Comparison of ENCODE assay signal across 8 cellular contexts in genomic region chr2:113541200-113541983, GRCh38. TPM values are rescaled to one million over a fixed set of nuclear protein-coding genes. Genes with fewer than 3 reads are reported as not detected.
DNase-seq lines count a peak whose midpoint lies in the region; ATAC-seq and TF ChIP-seq lines count a peak whose summit lies in the region.
"Not testable (repeated sequence)": the region's sequence is repeated elsewhere in the genome, so short reads cannot be mapped to it uniquely, and the experiment has no call there.

No MANE protein-coding gene starts in this region.

- H3K9ac ChIP-seq in MM.1S (ENCODE audit: low read length); trophoblast cell (ENCODE audit: low read length): not testable (repeated sequence)

- H3K79me2 ChIP-seq in MM.1S (ENCODE audit: low read length); trophoblast cell (ENCODE audit: control insufficient read depth, insufficient read depth, low read length, poor library complexity): not testable (repeated sequence)

- WGBS in trophoblast cell (ENCODE audit: extremely low coverage, insufficient coverage, insufficient read length): no CpG with 5 or more reads among the region's 72 CpGs

- CTCF ChIA-PET in Calu3 (lab: Charles Lee); activated CD8-positive, alpha-beta T cell treated with anti-CD3 and anti-CD28 coated beads, Interleukin-2, amount 10 ng/mL, durations not matched to agents 7 days and 5 days (lab: Charles Lee): not testable (repeated sequence)

- H3K36me3 Mint-ChIP-seq in Calu3 (ENCODE audit: insufficient read depth, unreplicated experiment); activated CD8-positive, alpha-beta T cell treated with anti-CD3 and anti-CD28 coated beads, Interleukin-2, amount 10 ng/mL, durations not matched to agents 7 days and 5 days (ENCODE audit: low read depth): not testable (repeated sequence)

- H3K36me3 ChIP-seq in MM.1S (replicated peaks; ENCODE audit: insufficient read depth, low read length); brain microvascular endothelial cell (replicated peaks); left lung; trophoblast cell (ENCODE audit: control insufficient read depth in 1 of 2, insufficient read depth in 2 of 2, low read length in 2 of 2); thoracic aorta: not testable (repeated sequence)

- not testable (repeated sequence) for H3K9me2 ChIP-seq in MM.1S (replicated peaks; ENCODE audit: insufficient read depth, low read length)

- H3K4me3 Mint-ChIP-seq in Calu3 (ENCODE audit: low read depth, unreplicated experiment): peak overlapping the region; percentile 47
- H3K4me3 Mint-ChIP-seq in activated CD8-positive, alpha-beta T cell treated with anti-CD3 and anti-CD28 coated beads, Interleukin-2, amount 10 ng/mL, durations not matched to agents 7 days and 5 days: peak overlapping the region; percentile 64

- H4K8ac ChIP-seq in trophoblast cell (ENCODE audit: low read depth, low read length): not testable (repeated sequence)

- H4K20me1 ChIP-seq in MM.1S (ENCODE audit: insufficient read depth, low read length): not testable (repeated sequence)

- not testable (repeated sequence) for H4K12ac ChIP-seq in trophoblast cell (ENCODE audit: low read depth, low read length)

- in situ Hi-C loops in brain microvascular endothelial cell (cut with HindIII; ENCODE audit: low pct_ligation_motif_present, low sequenced_read_pairs): not testable (repeated sequence)

- H3K18ac ChIP-seq in trophoblast cell (ENCODE audit: low read length): not testable (repeated sequence)

- BruUV-seq in Calu3 (replicated peaks; lab: Mats Ljungman, UMichigan): not testable (repeated sequence)

- not testable (repeated sequence) for H2BK120ac ChIP-seq in trophoblast cell (ENCODE audit: insufficient read depth, low read length, poor library complexity)

- not testable (repeated sequence) for H4K91ac ChIP-seq in trophoblast cell (ENCODE audit: low read depth, low read length)

- H3K14ac ChIP-seq in trophoblast cell (ENCODE audit: low read length): not testable (repeated sequence)

- H3K4ac ChIP-seq in trophoblast cell (ENCODE audit: low read depth, low read length): not testable (repeated sequence)

- not testable (repeated sequence) for H3K79me1 ChIP-seq in trophoblast cell (ENCODE audit: low read length)

- ATAC-seq in activated CD8-positive, alpha-beta T cell treated with anti-CD3 and anti-CD28 coated beads, Interleukin-2, amount 10 ng/mL, durations not matched to agents 7 days and 5 days: peak; percentile 74
- ATAC-seq in left lung: peak; percentile 73
- not testable (repeated sequence) for ATAC-seq in thoracic aorta (ENCODE audit: insufficient number of reproducible peaks, low FRiP score, low read depth)

- H3K4me3 ChIP-seq in MM.1S (ENCODE audit: low read length) (peak overlapping the region; percentile 39), brain microvascular endothelial cell (ENCODE audit: low read depth, low read length) (peak overlapping the region; percentile 47), left lung (peak overlapping the region; percentile 42 to 51), trophoblast cell (ENCODE audit: low read depth, low read length) (peak overlapping the region; percentile 54), thoracic aorta (peak overlapping the region; percentile 71)

- peaks cover 21% of the 10 kb centered on the region for H3K27me3 Mint-ChIP-seq in Calu3 (ENCODE audit: unreplicated experiment)
- peaks cover 13% of the 10 kb centered on the region for H3K27me3 Mint-ChIP-seq in activated CD8-positive, alpha-beta T cell treated with anti-CD3 and anti-CD28 coated beads, Interleukin-2, amount 10 ng/mL, durations not matched to agents 7 days and 5 days (ENCODE audit: low read depth)

- H3K9me3 ChIP-seq in MM.1S (replicated peaks; ENCODE audit: insufficient read depth, low read length); left lung; trophoblast cell (ENCODE audit: insufficient read depth, low read depth, low read length); thoracic aorta: not testable (repeated sequence)

- H3K9me3 Mint-ChIP-seq in Calu3 (ENCODE audit: low read depth, unreplicated experiment); activated CD8-positive, alpha-beta T cell treated with anti-CD3 and anti-CD28 coated beads, Interleukin-2, amount 10 ng/mL, durations not matched to agents 7 days and 5 days (ENCODE audit: insufficient read depth): not testable (repeated sequence)

- not testable (repeated sequence) for H3K27me3 ChIP-seq in MM.1S (replicated peaks; ENCODE audit: insufficient read depth, low read length); brain microvascular endothelial cell (replicated peaks); trophoblast cell (ENCODE audit: insufficient read depth, low read length); thoracic aorta (replicated peaks; ENCODE audit: insufficient read depth)
- H3K27me3 ChIP-seq in left lung: peaks cover 0 to 14% of the 10 kb centered on the region in 2 donors

- intact Hi-C loops in Calu3 (cut with micrococcal nuclease; ENCODE audit: unreplicated experiment); left lung (cut with DNase I): not testable (repeated sequence)

- not testable (repeated sequence) for H3K23ac ChIP-seq in trophoblast cell (ENCODE audit: low read length)

- H3K4me1 Mint-ChIP-seq in Calu3 (ENCODE audit: low read depth, unreplicated experiment); activated CD8-positive, alpha-beta T cell treated with anti-CD3 and anti-CD28 coated beads, Interleukin-2, amount 10 ng/mL, durations not matched to agents 7 days and 5 days (ENCODE audit: low read depth): not testable (repeated sequence)

- DNase-seq in Calu3: peak; percentile 14
- DNase-seq in MM.1S: peak; percentile 5
- peak; percentile 21 for DNase-seq in activated CD8-positive, alpha-beta T cell treated with anti-CD3 and anti-CD28 coated beads, Interleukin-2, amount 10 ng/mL, durations not matched to agents 7 days and 5 days
- not testable (repeated sequence) for DNase-seq in brain microvascular endothelial cell; thoracic aorta (ENCODE audit: low spot score)
- DNase-seq in fibroblast of the conjunctiva (ENCODE audit: low read depth): peak; percentile 2
- DNase-seq in left lung: peak; percentile 35 to 87
- peak; percentile 0 to 14 for DNase-seq in trophoblast cell

- not testable (repeated sequence) for H3F3A ChIP-seq in MM.1S (ENCODE audit: insufficient read depth, low read length)

- not testable (repeated sequence) for H2BK5ac ChIP-seq in trophoblast cell (ENCODE audit: low read depth, low read length, poor library complexity)

- H3K27ac Mint-ChIP-seq in Calu3 (ENCODE audit: unreplicated experiment); activated CD8-positive, alpha-beta T cell treated with anti-CD3 and anti-CD28 coated beads, Interleukin-2, amount 10 ng/mL, durations not matched to agents 7 days and 5 days: not testable (repeated sequence)

- POLR2A ChIA-PET in activated CD8-positive, alpha-beta T cell treated with anti-CD3 and anti-CD28 coated beads, Interleukin-2, amount 10 ng/mL, durations not matched to agents 7 days and 5 days (lab: Charles Lee): not testable (repeated sequence)

- not testable (repeated sequence) for H2AK5ac ChIP-seq in trophoblast cell (ENCODE audit: low read length)

- H3K4me1 ChIP-seq in MM.1S (ENCODE audit: low read length); left lung; trophoblast cell (ENCODE audit: control insufficient read depth in 1 of 2, insufficient read depth in 2 of 2, low read length in 2 of 2); thoracic aorta (ENCODE audit: control insufficient read depth in 1 of 2, low read depth in 2 of 2): not testable (repeated sequence)

- H3K27ac ChIP-seq in MM.1S (ENCODE audit: low read length); brain microvascular endothelial cell; trophoblast cell (ENCODE audit: low read depth, low read length): not testable (repeated sequence)
- H3K27ac ChIP-seq in left lung (peak overlapping the region; percentile 64 to 86), thoracic aorta (peak overlapping the region in 1 of 2 donors; percentile 43)

- H3K4me2 ChIP-seq in MM.1S (ENCODE audit: low read depth, low read length): peak overlapping the region; percentile 65; the same call in 1 of the 2 replicates
- H3K4me2 ChIP-seq in trophoblast cell (ENCODE audit: low read length): peak overlapping the region; percentile 76

- H2BK12ac ChIP-seq in trophoblast cell (ENCODE audit: low read length): not testable (repeated sequence)

- not testable (repeated sequence) for TF ChIP-seq CTCF in Calu3 (IDR thresholded peaks at IDR 0.05; ENCODE audit: unreplicated experiment); MM.1S (IDR thresholded peaks at IDR 0.05; ENCODE audit: low read length); brain microvascular endothelial cell (IDR thresholded peaks at IDR 0.05; ENCODE audit: low read depth, low read length, missing control alignments); left lung (IDR thresholded peaks at IDR 0.05); thoracic aorta (IDR thresholded peaks at IDR 0.05)

- H2AFZ ChIP-seq in MM.1S (ENCODE audit: low read length): peak overlapping the region; percentile 45; the same call in 1 of the 2 replicates
- not testable (repeated sequence) for H2AFZ ChIP-seq in trophoblast cell (ENCODE audit: insufficient read depth, low read length, poor library complexity)

RNA-seq across cellular contexts. Expression of gene FOXD4L1, which starts 42.9 kb away (rescaled TPM):
- total RNA-seq in Calu3 (2022) (0.92 and 1.0 TPM in 2 replicates), left lung (under 1 TPM; 0.17 to 0.71 TPM), thoracic aorta (under 1 TPM in 1 of 2 donors, not detected in 1; 0.21 TPM)
- total RNA-seq in activated CD8-positive, alpha-beta T cell treated with anti-CD3 and anti-CD28 coated beads, Interleukin-2, amount 10 ng/mL, durations not matched to agents 7 days and 5 days: under 1 TPM; 0.21 to 0.29 TPM
- polyA plus RNA-seq in trophoblast cell (2013): 0.01 TPM in 1 of 2 replicates, not detected in the other
